25 cellular contexts compared by ENCODE assay signal in the genomic region with DNA sequence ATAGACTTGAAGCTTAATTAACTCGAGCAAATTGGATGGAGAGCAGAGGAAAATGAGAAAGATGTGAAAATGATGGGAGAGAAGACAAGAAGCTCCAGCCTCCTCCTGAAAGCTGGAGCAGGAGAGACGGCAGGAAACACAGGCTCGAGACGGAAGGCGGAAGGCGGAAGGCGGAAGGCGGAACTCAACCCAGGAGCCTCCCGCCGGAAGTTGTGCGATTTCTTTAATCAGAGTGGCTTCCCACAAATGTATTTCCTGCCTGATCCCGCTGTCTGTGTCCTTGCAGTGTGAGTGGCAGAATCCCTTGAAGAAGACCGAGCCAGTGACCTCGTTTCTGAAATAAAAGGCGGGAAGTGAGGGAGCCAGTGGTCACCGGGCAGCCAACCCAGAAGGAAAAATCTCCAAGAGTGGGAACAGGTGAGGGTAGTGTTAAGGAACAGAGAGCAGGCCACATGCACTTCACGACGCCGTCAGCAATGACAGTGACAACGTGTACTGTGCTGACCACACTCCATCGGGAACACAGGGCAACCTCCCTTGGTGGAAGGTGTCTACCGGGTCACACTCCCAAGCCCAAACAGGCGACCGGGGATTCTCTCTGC.
"Had no signal": no experiment of that assay in that cellular context is flagged by ENCODE, and none has a peak within 500 bp of the region (broad histone marks: within the 10 kb centered on the region; RNA-seq: fewer than 3 reads in every experiment).

No MANE protein-coding gene starts in this region.

- H3K4me3 ChIP-seq: left ventricle myocardium inferior, lung, neural progenitor cell, pancreas, prostate gland, skin epidermis, stomach, tibial nerve, uterus had no signal

- FAIRE-seq: pancreas had no signal

- H3K27me3 ChIP-seq: neural progenitor cell, pancreas, stomach, tibial nerve, uterus had no signal

- ATAC-seq: pancreas; right cardiac atrium; sciatic nerve; stimulated activated naive B cell treated with anti-CD40 and anti-IgM and Interleukin-4, amounts not matched to agents 10 μg/mL and 1 μg/mL and 100 μg/mL, for 72 hours; stimulated activated naive CD8-positive, alpha-beta T cell treated with anti-CD3 and anti-CD28 coated beads, Interleukin-15, Interleukin-2, amounts not matched to agents 100 U/mL and 50 U/mL, for 24 hours had no signal

- H3K4me1 Mint-ChIP-seq: mesothelial cell of epicardium; naive B cell; natural killer cell; nephron progenitor cell; neural progenitor cell; stimulated activated naive B cell treated with anti-CD40 and anti-IgM and Interleukin-4, amounts not matched to agents 10 μg/mL and 1 μg/mL and 100 μg/mL, for 72 hours had no signal

- H3K9me3 Mint-ChIP-seq: mesothelial cell of epicardium; natural killer cell; nephron progenitor cell; neural progenitor cell; stimulated activated naive B cell treated with anti-CD40 and anti-IgM and Interleukin-4, amounts not matched to agents 10 μg/mL and 1 μg/mL and 100 μg/mL, for 72 hours; type B pancreatic cell had no signal

- H3K4me1 ChIP-seq: left ventricle myocardium inferior, neural progenitor cell, prostate gland, stomach, tibial nerve, uterus had no signal

- H3K27ac ChIP-seq: left ventricle myocardium inferior, neural progenitor cell, pancreas, prostate gland, skin epidermis, stomach, tibial nerve, uterus had no signal

- H3K4me3 Mint-ChIP-seq: mesothelial cell of epicardium; naive B cell; natural killer cell; nephron progenitor cell; neural progenitor cell; stimulated activated naive B cell treated with anti-CD40 and anti-IgM and Interleukin-4, amounts not matched to agents 10 μg/mL and 1 μg/mL and 100 μg/mL, for 72 hours; type B pancreatic cell had no signal

- H3K36me3 Mint-ChIP-seq: mesothelial cell of epicardium; naive B cell; natural killer cell; neural progenitor cell; stimulated activated naive B cell treated with anti-CD40 and anti-IgM and Interleukin-4, amounts not matched to agents 10 μg/mL and 1 μg/mL and 100 μg/mL, for 72 hours; type B pancreatic cell had no signal

- H3K36me3 ChIP-seq: left ventricle myocardium inferior, neural progenitor cell, pancreas, prostate gland, stomach, uterus had no signal

- DNase-seq: islet precursor cell; left ventricle myocardium inferior; mesendoderm; naive B cell; natural killer cell; nephron progenitor cell; pancreas; retina; right cardiac atrium; stimulated activated CD4-positive, alpha-beta T cell treated with anti-CD3 and anti-CD28 coated beads, Interleukin-12 subunit alpha, Interleukin-12 subunit beta, amount 100 ng/mL, for 4 hours; stimulated activated CD4-positive, alpha-beta T cell treated with anti-CD3 and anti-CD28 coated beads, Interleukin-15, amount 100 ng/mL, for 24 hours; stimulated activated CD4-positive, alpha-beta T cell treated with anti-CD3 and anti-CD28 coated beads, Interleukin-2, amount 100 ng/mL, for 24 hours; stimulated activated CD4-positive, alpha-beta T cell treated with anti-CD3 and anti-CD28 coated beads, Interleukin-4, amount 100 ng/mL, for 1 hour; stimulated activated naive B cell treated with anti-CD40 and anti-IgM and Interleukin-4, amounts not matched to agents 10 μg/mL and 1 μg/mL and 100 μg/mL, for 72 hours; stimulated activated naive CD8-positive, alpha-beta T cell treated with anti-CD3 and anti-CD28 coated beads, Interleukin-15, Interleukin-2, amounts not matched to agents 100 U/mL and 50 U/mL, for 24 hours; stomach; uterus had no signal

- H3K9me3 ChIP-seq: left ventricle myocardium inferior, pancreas, prostate gland, stomach, tibial nerve, uterus had no signal

- H3K27ac Mint-ChIP-seq: mesothelial cell of epicardium; naive B cell; natural killer cell; nephron progenitor cell; neural progenitor cell; stimulated activated naive B cell treated with anti-CD40 and anti-IgM and Interleukin-4, amounts not matched to agents 10 μg/mL and 1 μg/mL and 100 μg/mL, for 72 hours; type B pancreatic cell had no signal
